8 cellular contexts compared by ENCODE assay signal in the genomic region with DNA sequence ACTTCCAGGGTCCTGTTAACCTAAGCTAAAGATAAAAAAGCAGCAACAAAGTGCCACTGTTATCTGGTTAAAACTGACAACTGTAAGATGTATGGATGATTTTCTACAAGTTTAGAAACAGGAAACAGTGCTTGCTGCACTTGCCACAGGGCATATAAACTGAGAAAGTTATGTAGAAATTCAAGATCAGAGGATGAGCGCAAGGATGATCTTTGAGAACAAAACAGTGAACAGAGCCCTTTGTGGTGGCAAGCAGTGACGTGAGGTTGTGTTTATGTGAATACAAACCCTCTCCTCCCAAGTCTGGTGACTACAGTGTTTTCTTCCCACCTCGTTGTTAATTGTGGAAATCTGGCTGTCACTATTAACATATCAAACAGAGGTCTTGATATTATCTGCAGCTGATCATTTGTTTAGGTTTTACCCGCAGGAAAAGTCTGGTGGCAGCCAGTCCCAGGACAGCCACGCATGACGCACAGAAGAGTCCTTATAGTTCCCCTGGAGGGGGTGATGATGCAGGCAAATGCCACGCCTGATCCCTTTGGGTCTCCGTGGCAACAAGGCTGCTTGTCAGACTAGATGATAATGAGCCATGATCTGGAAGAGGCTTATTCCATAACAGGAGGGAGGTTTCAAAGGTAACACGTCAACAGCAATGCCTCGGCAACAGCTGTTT. TPM values are rescaled to one million over a fixed set of nuclear protein-coding genes. Genes with fewer than 3 reads are reported as not detected.
DNase-seq lines count a peak whose midpoint lies in the region; ATAC-seq and TF ChIP-seq lines count a peak whose summit lies in the region.

No MANE protein-coding gene starts in this region.

- intact Hi-C loops in activated CD8-positive, alpha-beta T cell treated with anti-CD3 and anti-CD28 coated beads for 36 hours (cut with micrococcal nuclease), result loop anchor here (1.0 kb wide), 1 partner anchor 11 kb away; no protein-coding TSS in a partner anchor

- CTCF ChIA-PET in activated CD8-positive, alpha-beta T cell treated with anti-CD3 and anti-CD28 coated beads for 36 hours (lab: Charles Lee), result interaction anchor here (1.3 to 2.8 kb wide), 6 partner anchors 8 to 116 kb away, joined by 3 to 16 read pairs (median 3); no protein-coding TSS in a partner anchor

- no peaks in the 10 kb centered on the region for H3K27me3 ChIP-seq in thymus (ENCODE audit: control insufficient read depth, insufficient read depth)

- H3K4me3 ChIP-seq in AG10803 (ENCODE audit: low read length), result no peak overlapping the region
- H3K4me3 ChIP-seq in thymus (ENCODE audit: low read length), result peak overlapping the region; percentile 28

- peak; percentile 44 for ATAC-seq in activated CD8-positive, alpha-beta T cell treated with anti-CD3 and anti-CD28 coated beads for 36 hours
- no peak for ATAC-seq in GM21619 (IDR thresholded peaks at IDR 0.05; ENCODE audit: unreplicated experiment)
- no peak for ATAC-seq in GM21447 (IDR thresholded peaks at IDR 0.05; ENCODE audit: unreplicated experiment)

- peak overlapping the region; percentile 90 for H3K27ac ChIP-seq in thymus (ENCODE audit: low read depth)

- H3K36me3 Mint-ChIP-seq in activated CD8-positive, alpha-beta T cell treated with anti-CD3 and anti-CD28 coated beads for 36 hours (ENCODE audit: low read depth), result peaks cover 6% of the 10 kb centered on the region
- H3K36me3 Mint-ChIP-seq in endothelial cell (ENCODE audit: low read depth, unreplicated experiment), result no peaks in the 10 kb centered on the region

- H3K4me1 Mint-ChIP-seq in activated CD8-positive, alpha-beta T cell treated with anti-CD3 and anti-CD28 coated beads for 36 hours (ENCODE audit: low read depth), result peaks cover 85% of the 10 kb centered on the region
- H3K4me1 Mint-ChIP-seq in endothelial cell (ENCODE audit: unreplicated experiment), result no peaks in the 10 kb centered on the region

- H3K9me3 ChIP-seq in thymus (ENCODE audit: control insufficient read depth), result no peaks in the 10 kb centered on the region

- peak overlapping the region; percentile 60 for H3K4me3 Mint-ChIP-seq in activated CD8-positive, alpha-beta T cell treated with anti-CD3 and anti-CD28 coated beads for 36 hours
- no peak overlapping the region for H3K4me3 Mint-ChIP-seq in endothelial cell (ENCODE audit: unreplicated experiment)

- peaks cover 22% of the 10 kb centered on the region for H3K4me1 ChIP-seq in thymus (ENCODE audit: control insufficient read depth, insufficient read depth, low read length)

- peaks cover 2% of the 10 kb centered on the region for H3K9me3 Mint-ChIP-seq in activated CD8-positive, alpha-beta T cell treated with anti-CD3 and anti-CD28 coated beads for 36 hours
- no peaks in the 10 kb centered on the region for H3K9me3 Mint-ChIP-seq in endothelial cell (ENCODE audit: unreplicated experiment)

- 25% methylated on average over 10 of the region's 10 CpGs for WGBS in thymus

- no peaks in the 10 kb centered on the region for H3K27me3 Mint-ChIP-seq in activated CD8-positive, alpha-beta T cell treated with anti-CD3 and anti-CD28 coated beads for 36 hours
- peaks cover 2% of the 10 kb centered on the region for H3K27me3 Mint-ChIP-seq in endothelial cell (ENCODE audit: unreplicated experiment)

- POLR2A ChIA-PET in activated CD8-positive, alpha-beta T cell treated with anti-CD3 and anti-CD28 coated beads for 36 hours (lab: Charles Lee), result interaction anchor here (0.8 to 3.6 kb wide), 12 partner anchors 11 to 156 kb away, joined by 3 to 21 read pairs (median 3); a partner anchor contains a TSS

- no peaks in the 10 kb centered on the region for H3K36me3 ChIP-seq in thymus (ENCODE audit: control insufficient read depth, insufficient read depth)

- DNase-seq in AG10803 (ENCODE audit: low read depth), result peak; percentile 72
- peak; percentile 73 for DNase-seq in MV-4-11 (lab: John Stamatoyannopoulos, UW)
- peak; percentile 85 for DNase-seq in activated CD8-positive, alpha-beta T cell treated with anti-CD3 and anti-CD28 coated beads for 36 hours
- DNase-seq in endothelial cell (ENCODE audit: low spot score), result no peak
- DNase-seq in non-pigmented ciliary epithelial cell (ENCODE audit: low read depth), result peak; percentile 47

- TF ChIP-seq CTCF in AG10803 (conservative IDR thresholded peaks at IDR 0.05; ENCODE audit: low read length) (no peak), endothelial cell (IDR thresholded peaks at IDR 0.05; ENCODE audit: unreplicated experiment) (no peak)
- no peak for TF ChIP-seq CTCF in activated CD8-positive, alpha-beta T cell treated with anti-CD3 and anti-CD28 coated beads for 36 hours (IDR thresholded peaks at IDR 0.05)

- peak overlapping the region; percentile 93 for H3K27ac Mint-ChIP-seq in activated CD8-positive, alpha-beta T cell treated with anti-CD3 and anti-CD28 coated beads for 36 hours
- H3K27ac Mint-ChIP-seq in endothelial cell (ENCODE audit: unreplicated experiment), result peak overlapping the region; percentile 62

RNA-seq across cellular contexts. Expression of a gene that starts 43.1 kb away (rescaled TPM):
- total RNA-seq in activated CD8-positive, alpha-beta T cell treated with anti-CD3 and anti-CD28 coated beads for 36 hours, result 100 to 1,000 TPM; 399 to 402 TPM
- 22.6 TPM for total RNA-seq in endothelial cell (ENCODE audit: unreplicated experiment)
- polyA plus RNA-seq in thymus, result 85.8 TPM

Comparison
In these comparisons a context has a peak if more than half of its experiments do, and no peak if none do; other contexts are left out.
1. RNA of a gene that starts 43.1 kb away (total RNA-seq): 399 to 402 TPM in activated CD8-positive, alpha-beta T cell treated with anti-CD3 and anti-CD28 coated beads for 36 hours; 22.6 TPM in endothelial cell (single experiment); every median in the first group is over 10 times any median in the second.